ENCODE assay signal across 22 cellular contexts in the genomic region with DNA sequence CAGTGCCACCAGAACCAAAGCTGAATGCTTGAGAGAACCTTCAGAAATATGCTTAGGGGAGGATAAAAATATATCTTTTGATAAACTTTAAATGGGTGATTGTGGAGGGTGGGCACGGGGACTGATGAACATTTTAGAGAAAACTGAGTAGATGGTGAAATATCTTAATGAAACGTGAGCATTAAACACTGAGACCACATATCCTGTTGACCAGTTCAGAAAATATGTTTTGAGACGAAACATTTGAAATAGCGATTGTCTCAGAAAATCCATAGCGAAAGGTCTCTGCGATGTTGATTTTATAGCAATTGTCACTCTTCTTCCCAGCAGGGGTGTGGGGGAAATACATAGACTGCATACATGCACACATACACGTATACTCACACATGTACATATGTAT.
DNase-seq lines count a peak whose midpoint lies in the region; ATAC-seq and TF ChIP-seq lines count a peak whose summit lies in the region.
"Had no signal": no experiment of that assay in that cellular context is flagged by ENCODE, and none has a peak within 500 bp of the region (broad histone marks: within the 10 kb centered on the region; RNA-seq: fewer than 3 reads in every experiment).

No MANE protein-coding gene starts in this region.

- no TSS peak for BruUV-seq in OCI-LY7 (replicated peaks; lab: Mats Ljungman, UMichigan)

- H4K20me1 ChIP-seq in OCI-LY7 (ENCODE audit: insufficient read depth, low read length): no peaks in the 10 kb centered on the region

- peak overlapping the region; percentile 57; the same call in 1 of the 2 replicates for H2AFZ ChIP-seq in OCI-LY7 (ENCODE audit: low read length)
- H2AFZ ChIP-seq: GM23338 had no signal

- peaks cover 41% of the 10 kb centered on the region for H3K4me1 ChIP-seq in OCI-LY7 (ENCODE audit: insufficient read depth, low read length, poor library complexity, severe bottlenecking)
- no peaks in the 10 kb centered on the region for H3K4me1 ChIP-seq in psoas muscle
- H3K4me1 ChIP-seq: HAP-1 had no signal

- DNase-seq in T-helper 1 cell: no peak
- DNase-seq in OCI-LY7 (ENCODE audit: low spot score): no peak
- DNase-seq in choroid plexus epithelial cell (ENCODE audit: low read depth): peak; percentile 16
- no peak for DNase-seq in stimulated activated naive B cell treated with anti-CD40 and anti-IgM and Interleukin-4, amounts not matched to agents 10 μg/mL and 1 μg/mL and 100 μg/mL, for 72 hours
- no peak for DNase-seq in NCI-H2029 treated with DMSO at 0.1 percent for 48 hours (lab: John Stamatoyannopoulos, UW)
- no peak for DNase-seq in psoas muscle
- DNase-seq in posterior cingulate gyrus: no peak
- DNase-seq: ACHN, Karpas-422, MV-4-11, NCI-H1105 treated with DMSO at 0.1 percent for 48 hours, NCI-H2081 treated with DMSO at 0.1 percent for 48 hours, NCI-H2171 treated with DMSO at 0.1 percent for 48 hours, NCI-H524 treated with DMSO at 0.1 percent for 48 hours, NCI-H82, OCI-M1 had no signal

- peak; percentile 13 to 18 for ATAC-seq in stimulated activated naive B cell treated with anti-CD40 and anti-IgM and Interleukin-4, amounts not matched to agents 10 μg/mL and 1 μg/mL and 100 μg/mL, for 72 hours (replicated peaks)
- ATAC-seq in psoas muscle: no peak
- ATAC-seq: GM23338, Right ventricle myocardium inferior had no signal

- H3K27ac Mint-ChIP-seq in T-helper 1 cell treated with Interleukin-12 subunit alpha and Interleukin-12 subunit beta and Interleukin-4 antibody, amounts not matched to agents 30 μg/mL and 1 μg/mL, for 36 hours: no peak overlapping the region
- H3K27ac Mint-ChIP-seq in stimulated activated naive B cell treated with anti-CD40 and anti-IgM and Interleukin-4, amounts not matched to agents 10 μg/mL and 1 μg/mL and 100 μg/mL, for 72 hours: peak overlapping the region; percentile 92

- H3K79me2 ChIP-seq in OCI-LY7 (ENCODE audit: insufficient read depth, low read depth, low read length): no peaks in the 10 kb centered on the region

- H3K9me3 ChIP-seq in OCI-LY7 (ENCODE audit: low read length): no peaks in the 10 kb centered on the region
- no peaks in the 10 kb centered on the region for H3K9me3 ChIP-seq in psoas muscle
- H3K9me3 ChIP-seq: HAP-1 had no signal

- 89 to 92% (median 90%) methylated on average over 7 of the region's 7 CpGs for WGBS in psoas muscle, 3 donors

- CTCF ChIA-PET in OCI-LY7 (lab: Charles Lee; ENCODE audit: unreplicated experiment): no interaction called here

- H3K9me3 Mint-ChIP-seq in T-helper 1 cell treated with Interleukin-12 subunit alpha and Interleukin-12 subunit beta and Interleukin-4 antibody, amounts not matched to agents 30 μg/mL and 1 μg/mL, for 36 hours: peaks cover 12% of the 10 kb centered on the region
- H3K9me3 Mint-ChIP-seq in stimulated activated naive B cell treated with anti-CD40 and anti-IgM and Interleukin-4, amounts not matched to agents 10 μg/mL and 1 μg/mL and 100 μg/mL, for 72 hours: peaks cover 5 to 6% of the 10 kb centered on the region in 2 donors
- H3K9me3 Mint-ChIP-seq: GM23338 had no signal

- H3K36me3 ChIP-seq in OCI-LY7 (ENCODE audit: insufficient read depth, low read length): no peaks in the 10 kb centered on the region
- H3K36me3 ChIP-seq in psoas muscle (ENCODE audit: insufficient read depth in 1 of 2, low read depth in 1 of 2): no peaks in the 10 kb centered on the region
- H3K36me3 ChIP-seq: HAP-1 had no signal

- peaks cover 32% of the 10 kb centered on the region for H3K4me1 Mint-ChIP-seq in T-helper 1 cell treated with Interleukin-12 subunit alpha and Interleukin-12 subunit beta and Interleukin-4 antibody, amounts not matched to agents 30 μg/mL and 1 μg/mL, for 36 hours (ENCODE audit: low read depth)
- peaks cover 48 to 53% of the 10 kb centered on the region in 2 donors for H3K4me1 Mint-ChIP-seq in stimulated activated naive B cell treated with anti-CD40 and anti-IgM and Interleukin-4, amounts not matched to agents 10 μg/mL and 1 μg/mL and 100 μg/mL, for 72 hours
- H3K4me1 Mint-ChIP-seq: GM23338 had no signal

- no peaks in the 10 kb centered on the region for H3K9me2 ChIP-seq in OCI-LY7 (ENCODE audit: insufficient read depth, low read length)

- H3K4me3 Mint-ChIP-seq in T-helper 1 cell treated with Interleukin-12 subunit alpha and Interleukin-12 subunit beta and Interleukin-4 antibody, amounts not matched to agents 30 μg/mL and 1 μg/mL, for 36 hours: peak overlapping the region; percentile 14
- H3K4me3 Mint-ChIP-seq in stimulated activated naive B cell treated with anti-CD40 and anti-IgM and Interleukin-4, amounts not matched to agents 10 μg/mL and 1 μg/mL and 100 μg/mL, for 72 hours: peak overlapping the region; percentile 20 to 64
- H3K4me3 Mint-ChIP-seq: CD14-positive monocyte, GM23338 had no signal

- H3K4me3 ChIP-seq in OCI-LY7 (ENCODE audit: low read depth, low read length, poor library complexity, severe bottlenecking): no peak overlapping the region
- H3K4me3 ChIP-seq in choroid plexus epithelial cell (ENCODE audit: low read depth, low read length): no peak overlapping the region
- H3K4me3 ChIP-seq in psoas muscle: no peak overlapping the region
- H3K4me3 ChIP-seq: GM23338, HAP-1 had no signal

- H3K36me3 Mint-ChIP-seq in T-helper 1 cell treated with Interleukin-12 subunit alpha and Interleukin-12 subunit beta and Interleukin-4 antibody, amounts not matched to agents 30 μg/mL and 1 μg/mL, for 36 hours (ENCODE audit: low read depth): peaks cover 12% of the 10 kb centered on the region
- H3K36me3 Mint-ChIP-seq in stimulated activated naive B cell treated with anti-CD40 and anti-IgM and Interleukin-4, amounts not matched to agents 10 μg/mL and 1 μg/mL and 100 μg/mL, for 72 hours: peaks cover 3% of the 10 kb centered on the region in 2 donors
- H3K36me3 Mint-ChIP-seq: CD14-positive monocyte had no signal

- peak overlapping the region; percentile 43 for H3K4me2 ChIP-seq in OCI-LY7 (ENCODE audit: low read length)
- H3K4me2 ChIP-seq: GM23338 had no signal

- intact Hi-C loops in OCI-LY7 (cut with micrococcal nuclease; ENCODE audit: unreplicated experiment): no loop called here
- intact Hi-C loops in psoas muscle (cut with DNase I): no loop called here
- intact Hi-C loops in posterior cingulate gyrus (cut with DNase I): no loop called here

- TF ChIP-seq CTCF in OCI-LY7 (conservative IDR thresholded peaks at IDR 0.05; ENCODE audit: low read length): no peak
- no peak for TF ChIP-seq CTCF in choroid plexus epithelial cell (conservative IDR thresholded peaks at IDR 0.05; ENCODE audit: low read depth, low read length)
- TF ChIP-seq CTCF in psoas muscle (IDR thresholded peaks at IDR 0.05): no peak

- no peaks in the 10 kb centered on the region for H3K27me3 ChIP-seq in psoas muscle (ENCODE audit: insufficient read depth in 3 of 3, low read length in 2 of 3)

- H3K27me3 Mint-ChIP-seq in T-helper 1 cell treated with Interleukin-12 subunit alpha and Interleukin-12 subunit beta and Interleukin-4 antibody, amounts not matched to agents 30 μg/mL and 1 μg/mL, for 36 hours (ENCODE audit: low read depth): no peaks in the 10 kb centered on the region
- no peaks in the 10 kb centered on the region for H3K27me3 Mint-ChIP-seq in stimulated activated naive B cell treated with anti-CD40 and anti-IgM and Interleukin-4, amounts not matched to agents 10 μg/mL and 1 μg/mL and 100 μg/mL, for 72 hours

- POLR2A ChIA-PET in OCI-LY7 (lab: Charles Lee): interaction anchor here (0.6 kb wide), 1 partner anchor 1451 kb away, joined by 3 read pairs; no protein-coding TSS in a partner anchor

- H3K27ac ChIP-seq in OCI-LY7 (ENCODE audit: low read depth, low read length, poor library complexity, severe bottlenecking) (no peak overlapping the region), psoas muscle (no peak overlapping the region)
- H3K27ac ChIP-seq: 22Rv1 had no signal

Comparison
In these comparisons a context has a peak if more than half of its experiments do, and no peak if none do; other contexts are left out.
1. ATAC-seq: peak in stimulated activated naive B cell treated with anti-CD40 and anti-IgM and Interleukin-4, amounts not matched to agents 10 μg/mL and 1 μg/mL and 100 μg/mL, for 72 hours (2 of 2); none in psoas muscle (0 of 4).